In the genomic region with DNA sequence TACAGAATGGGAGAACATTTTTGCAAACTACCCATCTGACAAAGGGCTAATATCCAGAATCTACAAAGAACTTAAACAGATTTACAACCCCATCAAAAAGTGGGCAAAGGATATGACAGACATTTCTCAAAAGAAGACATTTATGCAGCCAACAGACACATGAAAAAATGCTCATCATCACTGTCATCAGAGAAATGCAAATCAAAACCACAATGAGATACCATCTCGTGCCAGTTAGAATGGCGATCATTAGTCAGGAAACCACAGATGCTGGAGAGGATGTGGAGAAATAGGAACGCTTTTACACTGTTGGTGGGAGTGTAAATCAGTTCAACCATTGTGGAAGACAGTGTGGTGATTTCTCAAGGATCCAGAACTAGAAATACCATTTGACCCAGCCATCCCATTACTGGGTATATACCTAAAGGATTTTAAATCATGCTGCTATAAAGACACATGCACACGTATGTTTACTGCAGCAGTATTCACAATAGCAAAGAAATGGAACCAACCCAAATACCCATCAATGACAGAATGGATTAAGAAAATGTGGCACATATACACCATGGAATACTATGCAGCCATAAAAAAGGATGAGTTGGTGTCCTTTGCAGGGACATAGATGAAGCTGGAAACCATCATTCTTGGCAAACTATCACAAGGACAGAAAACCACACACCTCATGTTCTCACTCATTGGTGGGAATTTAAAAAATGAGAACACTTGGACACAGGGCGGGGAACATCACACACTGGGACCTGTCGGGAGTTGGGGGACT, we compare ENCODE assay signal across 7 cellular contexts.
DNase-seq lines count a peak whose midpoint lies in the region; ATAC-seq, FAIRE-seq and TF ChIP-seq lines count a peak whose summit lies in the region.
"Not testable (repeated sequence)": the region's sequence is repeated elsewhere in the genome, so short reads cannot be mapped to it uniquely, and the experiment has no call there.

No MANE protein-coding gene starts in this region.

- H3K27ac Mint-ChIP-seq in CD4-positive, CD25-positive, alpha-beta regulatory T cell = peak overlapping the region in 1 of 3 donors; percentile 20
- peak overlapping the region; percentile 89 for H3K27ac Mint-ChIP-seq in HFFc6
- H3K27ac Mint-ChIP-seq in activated T-helper 17 cell treated with anti-CD3 and anti-CD28 coated beads, Interleukin-2, amount 50 U/mL, for 72 hours = not testable (repeated sequence)

- H3K4me3 ChIP-seq in CD4-positive, CD25-positive, alpha-beta regulatory T cell (ENCODE audit: low read depth, low read length); NB4 (ENCODE audit: low read depth, low read length); RWPE2 (ENCODE audit: severe bottlenecking); endothelial cell of umbilical vein (replicated peaks in 1 of 3; ENCODE audit: insufficient read depth in 1 of 3, low read depth in 1 of 3, low read length in 3 of 3): not testable (repeated sequence)

- not testable (repeated sequence) for H3K36me3 Mint-ChIP-seq in CD4-positive, CD25-positive, alpha-beta regulatory T cell; activated T-helper 17 cell treated with anti-CD3 and anti-CD28 coated beads, Interleukin-2, amount 50 U/mL, for 72 hours (ENCODE audit: low read depth)
- H3K36me3 Mint-ChIP-seq in HFFc6 (ENCODE audit: low read depth) = peaks cover 15% of the 10 kb centered on the region

- TF ChIP-seq CTCF in HFFc6 (IDR thresholded peaks at IDR 0.05); NB4 (IDR thresholded peaks at IDR 0.05; ENCODE audit: low read depth, low read length); RWPE2 (IDR thresholded peaks at IDR 0.05; ENCODE audit: poor library complexity, severe bottlenecking); endothelial cell of umbilical vein (IDR thresholded peaks at IDR 0.05; ENCODE audit: extremely low read depth in 1 of 2, insufficient read depth in 1 of 2, low read depth in 1 of 2, low read length in 2 of 2): not testable (repeated sequence)

- H3K4me1 Mint-ChIP-seq in CD4-positive, CD25-positive, alpha-beta regulatory T cell = peaks cover 0 to 18% (median 9%) of the 10 kb centered on the region in 4 donors
- peaks cover 68% of the 10 kb centered on the region for H3K4me1 Mint-ChIP-seq in HFFc6 (ENCODE audit: low read depth)
- peaks cover 15% of the 10 kb centered on the region for H3K4me1 Mint-ChIP-seq in activated T-helper 17 cell treated with anti-CD3 and anti-CD28 coated beads, Interleukin-2, amount 50 U/mL, for 72 hours

- POLR2A ChIA-PET in endothelial cell of umbilical vein (lab: Charles Lee) = not testable (repeated sequence)

- not testable (repeated sequence) for H2AFZ ChIP-seq in endothelial cell of umbilical vein (ENCODE audit: low read depth, low read length)

- H3K4me2 ChIP-seq in endothelial cell of umbilical vein (ENCODE audit: insufficient read depth, low read length) = not testable (repeated sequence)

- peak in 2 of 3 donors; percentile 19 to 21 for DNase-seq in CD4-positive, CD25-positive, alpha-beta regulatory T cell
- DNase-seq in HFFc6 (peak; percentile 88), NB4 (ENCODE audit: low read depth) (peak; percentile 58), myocyte (ENCODE audit: low read depth) (peak; percentile 77)
- DNase-seq in RWPE2 (ENCODE audit: low spot score); endothelial cell of umbilical vein (ENCODE audit: low read depth, low spot score): not testable (repeated sequence)

- not testable (repeated sequence) for H3K9me1 ChIP-seq in endothelial cell of umbilical vein (replicated peaks; ENCODE audit: control insufficient read depth, extremely low read depth, insufficient read depth, low read length)

- H3K36me3 ChIP-seq in CD4-positive, CD25-positive, alpha-beta regulatory T cell (ENCODE audit: control insufficient read depth, insufficient read depth, low read length); RWPE2 (ENCODE audit: low read depth); endothelial cell of umbilical vein (ENCODE audit: control insufficient read depth in 2 of 2, extremely low read depth in 1 of 2, insufficient read depth in 2 of 2, low read length in 2 of 2): not testable (repeated sequence)

- dilution Hi-C loops in endothelial cell of umbilical vein (cut with MboI; ENCODE audit: extremely low pct_ligation_motif_present, low sequenced_read_pairs) = not testable (repeated sequence)

- intact Hi-C loops in endothelial cell of umbilical vein (cut with micrococcal nuclease) = not testable (repeated sequence)

- H3K9me3 ChIP-seq in CD4-positive, CD25-positive, alpha-beta regulatory T cell (ENCODE audit: control insufficient read depth in 2 of 2, low read length in 2 of 2); RWPE2 (ENCODE audit: severe bottlenecking); endothelial cell of umbilical vein (replicated peaks; ENCODE audit: control insufficient read depth, insufficient read depth, low read length): not testable (repeated sequence)

- not testable (repeated sequence) for H3K27me3 ChIP-seq in CD4-positive, CD25-positive, alpha-beta regulatory T cell (ENCODE audit: control insufficient read depth, insufficient read depth, low read length); RWPE2 (ENCODE audit: insufficient read depth, poor library complexity, severe bottlenecking); endothelial cell of umbilical vein (ENCODE audit: control insufficient read depth in 2 of 2, insufficient read depth in 2 of 2, low read length in 2 of 2)

- H4K20me1 ChIP-seq in endothelial cell of umbilical vein (replicated peaks; ENCODE audit: control insufficient read depth, extremely low read depth, insufficient read depth, low read length) = not testable (repeated sequence)

- not testable (repeated sequence) for H3K9me3 Mint-ChIP-seq in CD4-positive, CD25-positive, alpha-beta regulatory T cell; HFFc6; activated T-helper 17 cell treated with anti-CD3 and anti-CD28 coated beads, Interleukin-2, amount 50 U/mL, for 72 hours

- ATAC-seq in CD4-positive, CD25-positive, alpha-beta regulatory T cell (ENCODE audit: low read depth in 2 of 2); RWPE2 (ENCODE audit: low read depth); activated T-helper 17 cell treated with anti-CD3 and anti-CD28 coated beads, Interleukin-2, amount 50 U/mL, for 72 hours (replicated peaks): not testable (repeated sequence)

- BruUV-seq in endothelial cell of umbilical vein (replicated peaks; lab: Mats Ljungman, UMichigan) = not testable (repeated sequence)

- not testable (repeated sequence) for TF ChIP-seq POLR2A in NB4 (IDR thresholded peaks at IDR 0.05; ENCODE audit: extremely low read depth, insufficient read length); endothelial cell of umbilical vein (IDR thresholded peaks at IDR 0.05; ENCODE audit: low read depth, low read length)

- CTCF ChIA-PET in endothelial cell of umbilical vein (lab: Charles Lee) = not testable (repeated sequence)

- H3K9ac ChIP-seq in endothelial cell of umbilical vein (replicated peaks; ENCODE audit: extremely low read depth, insufficient read depth, low read length) = not testable (repeated sequence)

- H3K4me1 ChIP-seq in CD4-positive, CD25-positive, alpha-beta regulatory T cell (ENCODE audit: control insufficient read depth, insufficient read depth, low read length, poor library complexity, severe bottlenecking) = not testable (repeated sequence)
- peaks cover 22% of the 10 kb centered on the region for H3K4me1 ChIP-seq in RWPE2 (ENCODE audit: insufficient read depth, poor library complexity, severe bottlenecking)
- H3K4me1 ChIP-seq in endothelial cell of umbilical vein (ENCODE audit: control insufficient read depth, extremely low read depth, insufficient read depth, low read length) = peaks cover 56% of the 10 kb centered on the region

- H3K4me3 Mint-ChIP-seq in CD4-positive, CD25-positive, alpha-beta regulatory T cell = not testable (repeated sequence)
- peak overlapping the region; percentile 37; the same call in 1 of the 2 replicates for H3K4me3 Mint-ChIP-seq in HFFc6
- peak overlapping the region; percentile 1 for H3K4me3 Mint-ChIP-seq in activated T-helper 17 cell treated with anti-CD3 and anti-CD28 coated beads, Interleukin-2, amount 50 U/mL, for 72 hours

- not testable (repeated sequence) for FAIRE-seq in endothelial cell of umbilical vein (lab: Jason Lieb, UNC)

- not testable (repeated sequence) for H3K27me3 Mint-ChIP-seq in CD4-positive, CD25-positive, alpha-beta regulatory T cell; HFFc6 (ENCODE audit: insufficient read depth); activated T-helper 17 cell treated with anti-CD3 and anti-CD28 coated beads, Interleukin-2, amount 50 U/mL, for 72 hours

- H3K27ac ChIP-seq in CD4-positive, CD25-positive, alpha-beta regulatory T cell (ENCODE audit: insufficient read depth, low read length, poor library complexity, severe bottlenecking); endothelial cell of umbilical vein (ENCODE audit: insufficient read depth, low read depth, low read length): not testable (repeated sequence)
- H3K27ac ChIP-seq in RWPE2 (ENCODE audit: poor library complexity, severe bottlenecking) = peak overlapping the region; percentile 40

- H3K79me2 ChIP-seq in endothelial cell of umbilical vein (ENCODE audit: control insufficient read depth, insufficient read depth, low read length) = not testable (repeated sequence)

TF ChIP-seq in endothelial cell of umbilical vein, 7 proteins besides CTCF, POLR2A, EP300 and RAD21:
- TF ChIP-seq GATA2 (IDR thresholded peaks at IDR 0.05; ENCODE audit: insufficient read depth, insufficient read length, low read depth, low read length) = peak; percentile 33
